In the genomic region with DNA sequence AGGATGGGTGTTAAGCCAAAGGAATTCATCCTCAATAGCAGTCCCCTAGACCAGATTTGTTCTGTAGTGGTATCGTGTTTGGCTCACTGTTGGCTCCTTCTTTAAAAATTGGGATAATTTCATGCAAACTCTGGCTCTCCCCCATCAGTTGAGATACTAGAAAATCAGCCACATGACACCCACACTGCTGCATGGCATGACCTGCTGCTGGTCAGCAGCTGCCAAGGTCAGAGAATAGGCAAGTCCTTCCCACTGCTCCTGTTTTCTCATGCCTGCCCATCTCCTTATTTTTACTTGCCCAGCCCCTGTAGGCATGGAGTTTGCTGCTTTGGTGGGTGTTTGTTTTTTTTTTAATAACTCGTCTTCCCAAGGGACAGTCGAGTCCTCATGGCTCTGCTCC, we compare ENCODE assay signal across 8 cellular contexts. TPM values are rescaled to one million over a fixed set of nuclear protein-coding genes. Genes with fewer than 3 reads are reported as not detected.
DNase-seq lines count a peak whose midpoint lies in the region; ATAC-seq and TF ChIP-seq lines count a peak whose summit lies in the region.

No MANE protein-coding gene starts in this region.

- TF ChIP-seq CTCF in activated CD8-positive, alpha-beta T cell treated with anti-CD3 and anti-CD28 coated beads for 36 hours (IDR thresholded peaks at IDR 0.05), result no peak

- no peak for DNase-seq in activated CD4-positive, alpha-beta T cell treated with anti-CD3 and anti-CD28 coated beads for 36 hours
- no peak for DNase-seq in activated CD4-positive, alpha-beta T cell treated with anti-CD3 and anti-CD28 coated beads for 48 hours
- DNase-seq in activated CD8-positive, alpha-beta T cell treated with anti-CD3 and anti-CD28 coated beads for 36 hours, result no peak
- DNase-seq in stimulated activated naive CD8-positive, alpha-beta T cell treated with anti-CD3 and anti-CD28 coated beads, Interleukin-15, amount 100 ng/mL, for 72 hours, result no peak
- DNase-seq in GM19240 (ENCODE audit: insufficient read length, low spot score), result no peak
- no peak for DNase-seq in Ammon's horn (ENCODE audit: low spot score)

- H3K9me3 Mint-ChIP-seq in activated CD4-positive, alpha-beta T cell treated with anti-CD3 and anti-CD28 coated beads for 36 hours (ENCODE audit: low read depth), result no peaks in the 10 kb centered on the region
- no peaks in the 10 kb centered on the region for H3K9me3 Mint-ChIP-seq in activated CD8-positive, alpha-beta T cell treated with anti-CD3 and anti-CD28 coated beads for 36 hours
- H3K9me3 Mint-ChIP-seq in stimulated activated naive CD8-positive, alpha-beta T cell treated with anti-CD3 and anti-CD28 coated beads, Interleukin-15, amount 100 ng/mL, for 72 hours, result no peaks in the 10 kb centered on the region

- H3K4me3 ChIP-seq in iPS-18a (ENCODE audit: low read length), result peak overlapping the region; percentile 99

- no peaks in the 10 kb centered on the region for H3K4me1 ChIP-seq in iPS-18a (ENCODE audit: control insufficient read depth, low read depth, low read length)

- CTCF ChIA-PET in activated CD4-positive, alpha-beta T cell treated with anti-CD3 and anti-CD28 coated beads for 36 hours (lab: Charles Lee), result interaction anchor here (0.6 to 1.7 kb wide), 7 partner anchors 14 to 204 kb away, joined by 3 to 7 read pairs (median 3); partner anchors contain the start of gene ITPRIPL1
- CTCF ChIA-PET in activated CD8-positive, alpha-beta T cell treated with anti-CD3 and anti-CD28 coated beads for 36 hours (lab: Charles Lee), result interaction anchor here (1.6 to 3.2 kb wide), 3 partner anchors 10 to 40 kb away, joined by 5 to 19 read pairs (median 11); partner anchors contain the start of gene CIAO1

- no peak for ATAC-seq in activated CD4-positive, alpha-beta T cell treated with anti-CD3 and anti-CD28 coated beads for 36 hours
- ATAC-seq in activated CD8-positive, alpha-beta T cell treated with anti-CD3 and anti-CD28 coated beads for 36 hours, result no peak
- ATAC-seq in stimulated activated naive CD8-positive, alpha-beta T cell treated with anti-CD3 and anti-CD28 coated beads, Interleukin-15, amount 100 ng/mL, for 72 hours, result no peak
- no peak for ATAC-seq in activated CD4-positive, CD25-positive, alpha-beta regulatory T cell treated with anti-CD3 and anti-CD28 coated beads, Interleukin-2, amount 50 U/mL, for 24 hours

- peak overlapping the region; percentile 83 for H3K9ac ChIP-seq in iPS-18a (ENCODE audit: low read length)

- H3K36me3 ChIP-seq in iPS-18a (ENCODE audit: control insufficient read depth, low read depth, low read length), result peaks cover 28% of the 10 kb centered on the region

- H3K4me1 Mint-ChIP-seq in activated CD4-positive, alpha-beta T cell treated with anti-CD3 and anti-CD28 coated beads for 36 hours, result peaks cover 40% of the 10 kb centered on the region
- peaks cover 42% of the 10 kb centered on the region for H3K4me1 Mint-ChIP-seq in activated CD8-positive, alpha-beta T cell treated with anti-CD3 and anti-CD28 coated beads for 36 hours (ENCODE audit: low read depth)
- peaks cover 50% of the 10 kb centered on the region for H3K4me1 Mint-ChIP-seq in stimulated activated naive CD8-positive, alpha-beta T cell treated with anti-CD3 and anti-CD28 coated beads, Interleukin-15, amount 100 ng/mL, for 72 hours

- peaks cover 35% of the 10 kb centered on the region for H3K36me3 Mint-ChIP-seq in activated CD4-positive, alpha-beta T cell treated with anti-CD3 and anti-CD28 coated beads for 36 hours (ENCODE audit: low read depth)
- H3K36me3 Mint-ChIP-seq in activated CD8-positive, alpha-beta T cell treated with anti-CD3 and anti-CD28 coated beads for 36 hours (ENCODE audit: low read depth), result peaks cover 43% of the 10 kb centered on the region

- H3K27ac ChIP-seq in iPS-18a (ENCODE audit: low read length), result peak overlapping the region; percentile 63

- H3K27me3 Mint-ChIP-seq in activated CD4-positive, alpha-beta T cell treated with anti-CD3 and anti-CD28 coated beads for 36 hours, result no peaks in the 10 kb centered on the region
- H3K27me3 Mint-ChIP-seq in activated CD8-positive, alpha-beta T cell treated with anti-CD3 and anti-CD28 coated beads for 36 hours, result no peaks in the 10 kb centered on the region
- no peaks in the 10 kb centered on the region for H3K27me3 Mint-ChIP-seq in stimulated activated naive CD8-positive, alpha-beta T cell treated with anti-CD3 and anti-CD28 coated beads, Interleukin-15, amount 100 ng/mL, for 72 hours

- peak overlapping the region; percentile 100 for H3K4me3 Mint-ChIP-seq in activated CD4-positive, alpha-beta T cell treated with anti-CD3 and anti-CD28 coated beads for 36 hours
- peak overlapping the region; percentile 100 for H3K4me3 Mint-ChIP-seq in activated CD8-positive, alpha-beta T cell treated with anti-CD3 and anti-CD28 coated beads for 36 hours
- peak overlapping the region; percentile 99 to 100 for H3K4me3 Mint-ChIP-seq in stimulated activated naive CD8-positive, alpha-beta T cell treated with anti-CD3 and anti-CD28 coated beads, Interleukin-15, amount 100 ng/mL, for 72 hours

- no peaks in the 10 kb centered on the region for H3K27me3 ChIP-seq in iPS-18a (ENCODE audit: control insufficient read depth, insufficient read depth, low read length)

- intact Hi-C loops in activated CD4-positive, alpha-beta T cell treated with anti-CD3 and anti-CD28 coated beads for 36 hours (cut with DNase I, micrococcal nuclease), result loop anchor here in 1 of 2 experiments (5.0 kb wide), 1 partner anchor 159 kb away; the partner anchor contains the start of gene DUSP2
- intact Hi-C loops in activated CD8-positive, alpha-beta T cell treated with anti-CD3 and anti-CD28 coated beads for 36 hours (cut with micrococcal nuclease), result loop anchor here (5.0 kb wide), 1 partner anchor 36 kb away; no protein-coding TSS in a partner anchor

- POLR2A ChIA-PET in activated CD4-positive, alpha-beta T cell treated with anti-CD3 and anti-CD28 coated beads for 36 hours (lab: Charles Lee), result interaction anchor here (1.0 to 1.3 kb wide), 2 partner anchors 15 to 50 kb away, joined by 3 to 6 read pairs; no protein-coding TSS in a partner anchor
- POLR2A ChIA-PET in activated CD8-positive, alpha-beta T cell treated with anti-CD3 and anti-CD28 coated beads for 36 hours (lab: Charles Lee), result interaction anchor here (0.8 to 6.0 kb wide), 12 partner anchors 9 to 223 kb away, joined by 3 to 119 read pairs (median 4); partner anchors contain the start of genes ITPRIPL1 and NCAPH

- no peaks in the 10 kb centered on the region for H3K9me3 ChIP-seq in iPS-18a (ENCODE audit: control insufficient read depth, low read depth, low read length)

- peak overlapping the region; percentile 99 for H3K27ac Mint-ChIP-seq in activated CD4-positive, alpha-beta T cell treated with anti-CD3 and anti-CD28 coated beads for 36 hours
- H3K27ac Mint-ChIP-seq in activated CD8-positive, alpha-beta T cell treated with anti-CD3 and anti-CD28 coated beads for 36 hours, result peak overlapping the region; percentile 99
- peak overlapping the region; percentile 99 to 100 for H3K27ac Mint-ChIP-seq in stimulated activated naive CD8-positive, alpha-beta T cell treated with anti-CD3 and anti-CD28 coated beads, Interleukin-15, amount 100 ng/mL, for 72 hours

RNA-seq across cellular contexts. Expression of gene SNRNP200, which starts 1.0 kb away (rescaled TPM):
- total RNA-seq in activated CD4-positive, alpha-beta T cell treated with anti-CD3 and anti-CD28 coated beads for 36 hours, result 100 to 1,000 TPM; 176 to 198 TPM
- 100 to 1,000 TPM; 175 to 178 TPM for total RNA-seq in activated CD8-positive, alpha-beta T cell treated with anti-CD3 and anti-CD28 coated beads for 36 hours

RNA-seq across cellular contexts. Expression of gene ITPRIPL1, which starts 18.7 kb away (rescaled TPM):
- 10 to 100 TPM; 24.8 to 28.4 TPM for total RNA-seq in activated CD4-positive, alpha-beta T cell treated with anti-CD3 and anti-CD28 coated beads for 36 hours
- 10 to 100 TPM; 28.2 to 32.6 TPM for total RNA-seq in activated CD8-positive, alpha-beta T cell treated with anti-CD3 and anti-CD28 coated beads for 36 hours

RNA-seq across cellular contexts. Expression of gene NCAPH, which starts 29.2 kb away (rescaled TPM):
- 10 to 100 TPM; 77.7 to 83.2 TPM for total RNA-seq in activated CD4-positive, alpha-beta T cell treated with anti-CD3 and anti-CD28 coated beads for 36 hours
- total RNA-seq in activated CD8-positive, alpha-beta T cell treated with anti-CD3 and anti-CD28 coated beads for 36 hours, result 10 to 100 TPM; 70.9 TPM

RNA-seq across cellular contexts. Expression of gene CIAO1, which starts 40.3 kb away (rescaled TPM):
- 10 to 100 TPM; 72.1 to 77.6 TPM for total RNA-seq in activated CD4-positive, alpha-beta T cell treated with anti-CD3 and anti-CD28 coated beads for 36 hours
- 10 to 100 TPM; 72.1 to 72.3 TPM for total RNA-seq in activated CD8-positive, alpha-beta T cell treated with anti-CD3 and anti-CD28 coated beads for 36 hours

RNA-seq across cellular contexts. Expression of gene TMEM127, which starts 40.6 kb away (rescaled TPM):
- 10 to 100 TPM; 16.6 to 17.9 TPM for total RNA-seq in activated CD4-positive, alpha-beta T cell treated with anti-CD3 and anti-CD28 coated beads for 36 hours
- total RNA-seq in activated CD8-positive, alpha-beta T cell treated with anti-CD3 and anti-CD28 coated beads for 36 hours, result 10 to 100 TPM; 13.1 to 15.0 TPM
